Comparison of ENCODE assay signal across 10 cellular contexts in the genomic region with DNA sequence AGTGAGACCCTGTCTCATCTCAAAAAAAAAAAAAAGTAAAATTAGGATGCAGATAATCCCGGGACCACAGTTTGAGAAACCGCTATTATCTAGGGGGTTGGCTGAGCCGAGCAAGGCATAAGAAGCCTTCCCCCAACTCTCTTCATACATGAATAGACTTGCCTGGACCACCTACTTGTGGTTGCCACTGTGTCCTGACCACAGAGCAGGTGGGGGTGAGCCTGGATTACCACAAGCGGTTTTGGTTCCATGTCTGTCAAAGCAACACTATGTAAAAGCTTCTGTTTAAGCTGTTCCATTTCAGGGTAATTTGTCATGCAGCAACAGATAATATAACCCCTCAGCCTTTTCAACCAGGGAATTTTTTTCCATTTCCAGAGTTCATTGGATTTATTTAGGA. TPM values are rescaled to one million over a fixed set of nuclear protein-coding genes. Genes with fewer than 3 reads are reported as not detected.
DNase-seq lines count a peak whose midpoint lies in the region; ATAC-seq and TF ChIP-seq lines count a peak whose summit lies in the region.
"Had no signal": no experiment of that assay in that cellular context is flagged by ENCODE, and none has a peak within 500 bp of the region (broad histone marks: within the 10 kb centered on the region; RNA-seq: fewer than 3 reads in every experiment).

No MANE protein-coding gene starts in this region.

- H3K4me3 ChIP-seq in left ventricle myocardium inferior (no peak overlapping the region), SK-N-SH (ENCODE audit: low read depth in 2 of 2, low read length in 1 of 2) (no peak overlapping the region)

- peaks cover 3% of the 10 kb centered on the region for H3K27me3 ChIP-seq in CD4-positive, alpha-beta T cell (ENCODE audit: control insufficient read depth, insufficient read depth, low read length)
- H3K27me3 ChIP-seq in left ventricle myocardium inferior (ENCODE audit: low read depth) (no peaks in the 10 kb centered on the region), SK-N-SH (ENCODE audit: insufficient read depth) (no peaks in the 10 kb centered on the region)

- H3K9ac ChIP-seq in SK-N-SH = no peak overlapping the region

- CTCF ChIA-PET in CD4-positive, alpha-beta T cell (lab: Charles Lee) = interaction anchor here (0.6 to 2.3 kb wide), 3 partner anchors 33 to 641 kb away, joined by 3 to 6 read pairs (median 3); no protein-coding TSS in a partner anchor
- CTCF ChIA-PET in activated CD8-positive, alpha-beta T cell treated with anti-CD3 and anti-CD28 coated beads, Interleukin-2, amount 10 ng/mL, durations not matched to agents 7 days and 5 days (lab: Charles Lee) = interaction anchor here (1.0 to 2.1 kb wide), 4 partner anchors 16 to 181 kb away, joined by 3 to 6 read pairs (median 4); a partner anchor contains a TSS
- CTCF ChIA-PET in SK-N-SH (lab: Yijun Ruan, JAX) = interaction anchor here (1.0 to 9.2 kb wide), 5 partner anchors 16 to 180 kb away, joined by 3 to 81 read pairs (median 3); no protein-coding TSS in a partner anchor

- H3K79me2 ChIP-seq in SK-N-SH (ENCODE audit: insufficient read depth) = peaks cover 17% of the 10 kb centered on the region

- H3K4me1 ChIP-seq in left ventricle myocardium inferior (peaks cover 48% of the 10 kb centered on the region), SK-N-SH (ENCODE audit: control insufficient read depth in 1 of 2, insufficient read depth in 2 of 2, low read depth in 1 of 2, low read length in 1 of 2) (peaks cover 4 to 13% of the 10 kb centered on the region in 2 experiments; a peak in 3 of 4 replicates)

- H3K36me3 Mint-ChIP-seq in CD4-positive, alpha-beta T cell (ENCODE audit: low read depth) = peaks cover 21% of the 10 kb centered on the region
- H3K36me3 Mint-ChIP-seq in activated CD8-positive, alpha-beta T cell treated with anti-CD3 and anti-CD28 coated beads, Interleukin-2, amount 10 ng/mL, durations not matched to agents 7 days and 5 days (ENCODE audit: low read depth) = peaks cover 8% of the 10 kb centered on the region
- peaks cover under 1% of the 10 kb centered on the region for H3K36me3 Mint-ChIP-seq in memory B cell

- H3F3A ChIP-seq in SK-N-SH (replicated peaks; ENCODE audit: insufficient read depth) = no peaks in the 10 kb centered on the region

- no peak for TF ChIP-seq RAD21 in SK-N-SH (IDR thresholded peaks at IDR 0.05; ENCODE audit: low read length)

- H3K36me3 ChIP-seq in left ventricle myocardium inferior = no peaks in the 10 kb centered on the region
- H3K36me3 ChIP-seq in SK-N-SH (replicated peaks in 1 of 2; ENCODE audit: control insufficient read depth in 1 of 2, insufficient read depth in 2 of 2, low read length in 1 of 2) = no peaks in the 10 kb centered on the region

- in situ Hi-C loops in G401 (cut with HindIII; ENCODE audit: low sequenced_read_pairs) = no loop called here

- H3K27ac ChIP-seq in CD4-positive, alpha-beta T cell (ENCODE audit: low read depth, low read length) = no peak overlapping the region
- H3K27ac ChIP-seq in left ventricle myocardium inferior (replicated peaks) (no peak overlapping the region), SK-N-SH (ENCODE audit: low read depth in 2 of 2, low read length in 1 of 2) (no peak overlapping the region)
- H3K27ac ChIP-seq: VCaP had no signal

- TF ChIP-seq CTCF in CD4-positive, alpha-beta T cell (IDR thresholded peaks at IDR 0.05) = no peak
- no peak for TF ChIP-seq CTCF in left ventricle myocardium inferior (IDR thresholded peaks at IDR 0.05; ENCODE audit: borderline replicate concordance)
- TF ChIP-seq CTCF in SK-N-SH (IDR thresholded peaks at IDR 0.05) = no peak

- H3K9me2 ChIP-seq in SK-N-SH = no peaks in the 10 kb centered on the region

- DNase-seq in CD4-positive, alpha-beta T cell = peak in 3 of 10 experiments; percentile 12 to 47 (median 17)
- peak; percentile 90 for DNase-seq in activated CD8-positive, alpha-beta T cell treated with anti-CD3 and anti-CD28 coated beads, Interleukin-2, amount 10 ng/mL, durations not matched to agents 7 days and 5 days
- DNase-seq in memory B cell (ENCODE audit: low spot score in 2 of 2) = peak in 1 of 2 donors; percentile 47
- no peak for DNase-seq in G401 (ENCODE audit: low spot score)
- DNase-seq in left ventricle myocardium inferior = no peak
- DNase-seq in NCI-H1694 (lab: John Stamatoyannopoulos, UW) = no peak
- DNase-seq in SK-N-SH = no peak
- DNase-seq: NCI-H1436 treated with DMSO at 0.1 percent for 48 hours had no signal

- ATAC-seq in CD4-positive, alpha-beta T cell (ENCODE audit: poor library complexity) = no peak
- ATAC-seq in HG02610 (IDR thresholded peaks at IDR 0.05; ENCODE audit: unreplicated experiment) = peak; percentile 30
- ATAC-seq in activated CD8-positive, alpha-beta T cell treated with anti-CD3 and anti-CD28 coated beads, Interleukin-2, amount 10 ng/mL, durations not matched to agents 7 days and 5 days = peak; percentile 2
- peak; percentile 12 for ATAC-seq in memory B cell (ENCODE audit: low read depth)

- no peaks in the 10 kb centered on the region for H3K9me3 ChIP-seq in CD4-positive, alpha-beta T cell (ENCODE audit: control insufficient read depth, low read length)
- H3K9me3 ChIP-seq in left ventricle myocardium inferior (replicated peaks) = no peaks in the 10 kb centered on the region
- no peaks in the 10 kb centered on the region for H3K9me3 ChIP-seq in SK-N-SH

- no peak overlapping the region for H2AFZ ChIP-seq in SK-N-SH (ENCODE audit: low read depth)

- peaks cover 8% of the 10 kb centered on the region for H3K27me3 Mint-ChIP-seq in CD4-positive, alpha-beta T cell
- H3K27me3 Mint-ChIP-seq in activated CD8-positive, alpha-beta T cell treated with anti-CD3 and anti-CD28 coated beads, Interleukin-2, amount 10 ng/mL, durations not matched to agents 7 days and 5 days (ENCODE audit: low read depth) = peaks cover 22% of the 10 kb centered on the region
- H3K27me3 Mint-ChIP-seq in memory B cell = peaks cover 8% of the 10 kb centered on the region

- no peak overlapping the region for H3K4me2 ChIP-seq in SK-N-SH

- POLR2A ChIA-PET in CD4-positive, alpha-beta T cell (lab: Charles Lee) = interaction anchor here (1.4 to 2.0 kb wide), 2 partner anchors 82 to 92 kb away, joined by 6 read pairs; no protein-coding TSS in a partner anchor
- POLR2A ChIA-PET in activated CD8-positive, alpha-beta T cell treated with anti-CD3 and anti-CD28 coated beads, Interleukin-2, amount 10 ng/mL, durations not matched to agents 7 days and 5 days (lab: Charles Lee) = interaction anchor here (0.9 to 1.2 kb wide), 2 partner anchors 77 to 82 kb away, joined by 3 to 9 read pairs; no protein-coding TSS in a partner anchor
- POLR2A ChIA-PET in SK-N-SH (lab: Yijun Ruan, JAX) = no interaction called here

- intact Hi-C loops in CD4-positive, alpha-beta T cell (cut with DNase I, micrococcal nuclease) = loop anchor here in 1 of 2 experiments (5.0 kb wide), 1 partner anchor 179 kb away; no protein-coding TSS in a partner anchor
- intact Hi-C loops in left ventricle myocardium inferior (cut with micrococcal nuclease) = no loop called here

- peak overlapping the region; percentile 62 for H3K4me3 Mint-ChIP-seq in CD4-positive, alpha-beta T cell
- peak overlapping the region; percentile 58 for H3K4me3 Mint-ChIP-seq in activated CD8-positive, alpha-beta T cell treated with anti-CD3 and anti-CD28 coated beads, Interleukin-2, amount 10 ng/mL, durations not matched to agents 7 days and 5 days
- H3K4me3 Mint-ChIP-seq in memory B cell = no peak overlapping the region

- H4K20me1 ChIP-seq in SK-N-SH (ENCODE audit: insufficient read depth) = 0 out of 2 replicates have a peak, but pooled peaks cover 1% of the 10 kb centered on the region

- H3K27ac Mint-ChIP-seq in CD4-positive, alpha-beta T cell = peak overlapping the region; percentile 96
- peak overlapping the region; percentile 79 for H3K27ac Mint-ChIP-seq in activated CD8-positive, alpha-beta T cell treated with anti-CD3 and anti-CD28 coated beads, Interleukin-2, amount 10 ng/mL, durations not matched to agents 7 days and 5 days
- H3K27ac Mint-ChIP-seq in memory B cell = peak overlapping the region; percentile 53

- TF ChIP-seq EP300 in SK-N-SH (IDR thresholded peaks at IDR 0.05; ENCODE audit: borderline replicate concordance in 1 of 2, low read depth in 1 of 2, low read length in 1 of 2) = no peak

- no peaks in the 10 kb centered on the region for H3K9me3 Mint-ChIP-seq in CD4-positive, alpha-beta T cell
- no peaks in the 10 kb centered on the region for H3K9me3 Mint-ChIP-seq in activated CD8-positive, alpha-beta T cell treated with anti-CD3 and anti-CD28 coated beads, Interleukin-2, amount 10 ng/mL, durations not matched to agents 7 days and 5 days (ENCODE audit: insufficient read depth)
- H3K9me3 Mint-ChIP-seq in memory B cell = no peaks in the 10 kb centered on the region

- WGBS in SK-N-SH (ENCODE audit: low lambda C conversion rate) = 57% methylated on average over 4 of the region's 4 CpGs

- H3K4me1 Mint-ChIP-seq in CD4-positive, alpha-beta T cell (ENCODE audit: low read depth) = peaks cover 63% of the 10 kb centered on the region
- peaks cover 78% of the 10 kb centered on the region for H3K4me1 Mint-ChIP-seq in activated CD8-positive, alpha-beta T cell treated with anti-CD3 and anti-CD28 coated beads, Interleukin-2, amount 10 ng/mL, durations not matched to agents 7 days and 5 days (ENCODE audit: low read depth)
- peaks cover 29% of the 10 kb centered on the region for H3K4me1 Mint-ChIP-seq in memory B cell

RNA-seq across cellular contexts. Expression of a gene that starts 3.3 kb away (rescaled TPM):
- total RNA-seq in CD4-positive, alpha-beta T cell = 100 to 1,000 TPM; 135 to 145 TPM
- 100 to 1,000 TPM in 1 of 2 experiments, 10 to 100 TPM in 1; 90.0 to 103 TPM for total RNA-seq in activated CD8-positive, alpha-beta T cell treated with anti-CD3 and anti-CD28 coated beads, Interleukin-2, amount 10 ng/mL, durations not matched to agents 7 days and 5 days
- total RNA-seq in G401 (2014; rRNA removed; shearing (Covaris generic)) = 54.7 and 75.9 TPM in 2 replicates
- 120 TPM for total RNA-seq in left ventricle myocardium inferior
- polyA plus RNA-seq in SK-N-SH (2012; rRNA removed) = 80.0 and 84.1 TPM in 2 replicates
- 52.6 and 63.9 TPM in 2 replicates for polyA plus RNA-seq in SK-N-SH (2012; cell fraction: cytosol; rRNA removed)
- 84.9 and 99.7 TPM in 2 replicates for polyA plus RNA-seq in SK-N-SH (2012; cell fraction: nucleus; rRNA removed)

RNA-seq across cellular contexts. Expression of a gene that starts 34.1 kb away (rescaled TPM):
- 1 to 10 TPM; 3.6 to 4.5 TPM for total RNA-seq in CD4-positive, alpha-beta T cell
- 10 to 100 TPM; 12.6 to 13.0 TPM for total RNA-seq in activated CD8-positive, alpha-beta T cell treated with anti-CD3 and anti-CD28 coated beads, Interleukin-2, amount 10 ng/mL, durations not matched to agents 7 days and 5 days
- total RNA-seq in G401 (2014; rRNA removed; shearing (Covaris generic)) = 31.5 and 44.5 TPM in 2 replicates
- total RNA-seq in left ventricle myocardium inferior = 10.9 TPM
- 15.8 and 17.7 TPM in 2 replicates for polyA plus RNA-seq in SK-N-SH (2012; rRNA removed)
- 6.3 and 8.9 TPM in 2 replicates for polyA plus RNA-seq in SK-N-SH (2012; cell fraction: cytosol; rRNA removed)
- polyA plus RNA-seq in SK-N-SH (2012; cell fraction: nucleus; rRNA removed) = 64.6 and 79.2 TPM in 2 replicates

RNA-seq across cellular contexts. Expression of a gene that starts 46.4 kb away (rescaled TPM):
- not detected for total RNA-seq in CD4-positive, alpha-beta T cell
- total RNA-seq in activated CD8-positive, alpha-beta T cell treated with anti-CD3 and anti-CD28 coated beads, Interleukin-2, amount 10 ng/mL, durations not matched to agents 7 days and 5 days = under 1 TPM; 0.05 to 0.44 TPM
- 3.5 and 3.8 TPM in 2 replicates for total RNA-seq in G401 (2014; rRNA removed; shearing (Covaris generic))
- 0.30 TPM for total RNA-seq in left ventricle myocardium inferior
- polyA plus RNA-seq in SK-N-SH (2012; rRNA removed) = 0.29 and 0.58 TPM in 2 replicates
- 0.26 and 0.45 TPM in 2 replicates for polyA plus RNA-seq in SK-N-SH (2012; cell fraction: cytosol; rRNA removed)
- polyA plus RNA-seq in SK-N-SH (2012; cell fraction: nucleus; rRNA removed) = 0.56 and 0.79 TPM in 2 replicates

RNA-seq across cellular contexts. Expression of a gene that starts 54.8 kb away (rescaled TPM):
- total RNA-seq in CD4-positive, alpha-beta T cell = under 1 TPM; 0.81 to 0.88 TPM
- total RNA-seq in activated CD8-positive, alpha-beta T cell treated with anti-CD3 and anti-CD28 coated beads, Interleukin-2, amount 10 ng/mL, durations not matched to agents 7 days and 5 days = under 1 TPM; 0.10 to 0.13 TPM
- not detected in 2 replicates for total RNA-seq in G401 (2014; rRNA removed; shearing (Covaris generic))
- total RNA-seq in left ventricle myocardium inferior = 0.99 TPM
- polyA plus RNA-seq in SK-N-SH (2012; rRNA removed) = 0.08 TPM in 2 replicates
- polyA plus RNA-seq in SK-N-SH (2012; cell fraction: cytosol; rRNA removed) = 0.05 and 0.10 TPM in 2 replicates
- polyA plus RNA-seq in SK-N-SH (2012; cell fraction: nucleus; rRNA removed) = 0.20 and 0.36 TPM in 2 replicates
